Comparison of ENCODE assay signal across 1 cellular context in genomic region chr11:120709808-120710207, GRCh38.
TF ChIP-seq lines count a peak whose summit lies in the region.

No MANE protein-coding gene starts in this region.

TF ChIP-seq in HepG2, 621 proteins besides CTCF, POLR2A, EP300 and RAD21 (continued from another document):
- TF ChIP-seq ZNF253 (CRISPR knock-in tag; IDR thresholded peaks at IDR 0.05; ENCODE audit: borderline replicate concordance) = no peak
- TF ChIP-seq ZSCAN25 (CRISPR knock-in tag; IDR thresholded peaks at IDR 0.05) = no peak
- no peak for TF ChIP-seq SOX6 (IDR thresholded peaks at IDR 0.05)
- TF ChIP-seq SOX6 (CRISPR knock-in tag; IDR thresholded peaks at IDR 0.05) = no peak
- TF ChIP-seq PAX8 (CRISPR knock-in tag; IDR thresholded peaks at IDR 0.05; ENCODE audit: borderline replicate concordance) = no peak
TF ChIP-seq in HepG2: peak in this region for 0.
